Comparison of ENCODE assay signal across 9 cellular contexts in genomic region chr19:53808710-53809125, GRCh38. TPM values are rescaled to one million over a fixed set of nuclear protein-coding genes. Genes with fewer than 3 reads are reported as not detected.
DNase-seq lines count a peak whose midpoint lies in the region; ATAC-seq, FAIRE-seq and TF ChIP-seq lines count a peak whose summit lies in the region.
"Had no signal": no experiment of that assay in that cellular context is flagged by ENCODE, and none has a peak within 500 bp of the region (broad histone marks: within the 10 kb centered on the region; RNA-seq: fewer than 3 reads in every experiment).

No MANE protein-coding gene starts in this region.

- no peaks in the 10 kb centered on the region for H3K27me3 Mint-ChIP-seq in activated CD4-positive, alpha-beta T cell treated with anti-CD3 and anti-CD28 coated beads for 36 hours
- H3K27me3 Mint-ChIP-seq in natural killer cell treated with Interleukin-12 subunit alpha and Interleukin-12 subunit beta and Interleukin-15 and Interleukin-18, amount 100 ng/mL, for 72 hours: no peaks in the 10 kb centered on the region

- H3K27me3 ChIP-seq in heart right ventricle: peaks cover 0 to 6% (median 0%) of the 10 kb centered on the region in 7 donors

- ATAC-seq in heart right ventricle: peak in 6 of 8 donors; percentile 47 to 84 (median 66)
- ATAC-seq in Right ventricle myocardium inferior: no peak
- no peak for ATAC-seq in activated CD4-positive, alpha-beta T cell treated with anti-CD3 and anti-CD28 coated beads for 36 hours
- ATAC-seq in natural killer cell treated with Interleukin-12 subunit alpha and Interleukin-12 subunit beta and Interleukin-15 and Interleukin-18, amount 100 ng/mL, for 72 hours: no peak

- CTCF ChIA-PET in activated CD4-positive, alpha-beta T cell treated with anti-CD3 and anti-CD28 coated beads for 36 hours (lab: Charles Lee): interaction anchor here (0.6 to 1.0 kb wide), 2 partner anchors 62 to 200 kb away, joined by 3 read pairs; no protein-coding TSS in a partner anchor

- FAIRE-seq in RCC 7860 (lab: Jason Lieb, UNC) (no peak), GM12892 (lab: Jason Lieb, UNC) (no peak)

- no peaks in the 10 kb centered on the region for H3K36me3 Mint-ChIP-seq in activated CD4-positive, alpha-beta T cell treated with anti-CD3 and anti-CD28 coated beads for 36 hours (ENCODE audit: low read depth)
- no peaks in the 10 kb centered on the region for H3K36me3 Mint-ChIP-seq in natural killer cell treated with Interleukin-12 subunit alpha and Interleukin-12 subunit beta and Interleukin-15 and Interleukin-18, amount 100 ng/mL, for 72 hours

- H3K4me3 Mint-ChIP-seq in activated CD4-positive, alpha-beta T cell treated with anti-CD3 and anti-CD28 coated beads for 36 hours: no peak overlapping the region
- no peak overlapping the region for H3K4me3 Mint-ChIP-seq in natural killer cell treated with Interleukin-12 subunit alpha and Interleukin-12 subunit beta and Interleukin-15 and Interleukin-18, amount 100 ng/mL, for 72 hours

- H3K27ac Mint-ChIP-seq in activated CD4-positive, alpha-beta T cell treated with anti-CD3 and anti-CD28 coated beads for 36 hours: no peak overlapping the region
- H3K27ac Mint-ChIP-seq in natural killer cell treated with Interleukin-12 subunit alpha and Interleukin-12 subunit beta and Interleukin-15 and Interleukin-18, amount 100 ng/mL, for 72 hours: no peak overlapping the region

- no peaks in the 10 kb centered on the region for H3K4me1 Mint-ChIP-seq in activated CD4-positive, alpha-beta T cell treated with anti-CD3 and anti-CD28 coated beads for 36 hours
- H3K4me1 Mint-ChIP-seq in natural killer cell treated with Interleukin-12 subunit alpha and Interleukin-12 subunit beta and Interleukin-15 and Interleukin-18, amount 100 ng/mL, for 72 hours (ENCODE audit: low read depth in 2 of 2): no peaks in the 10 kb centered on the region

- no peaks in the 10 kb centered on the region for H3K9me3 ChIP-seq in heart right ventricle

- 22 to 23% methylated on average over 5 of the region's 5 CpGs for WGBS in heart right ventricle, 2 donors

- peaks cover 0 to 33% (median 0%) of the 10 kb centered on the region in 9 donors for H3K36me3 ChIP-seq in heart right ventricle

- no peak for TF ChIP-seq POLR2A in GM12892 (IDR thresholded peaks at IDR 0.05; ENCODE audit: low read depth, low read length)

- H3K9me3 Mint-ChIP-seq in activated CD4-positive, alpha-beta T cell treated with anti-CD3 and anti-CD28 coated beads for 36 hours (ENCODE audit: low read depth): no peaks in the 10 kb centered on the region
- no peaks in the 10 kb centered on the region for H3K9me3 Mint-ChIP-seq in natural killer cell treated with Interleukin-12 subunit alpha and Interleukin-12 subunit beta and Interleukin-15 and Interleukin-18, amount 100 ng/mL, for 72 hours

- H3K4me1 ChIP-seq in heart right ventricle: peaks cover 0 to 10% (median 0%) of the 10 kb centered on the region in 9 donors

- H3K4me3 ChIP-seq in heart right ventricle (no peak overlapping the region), foreskin fibroblast (ENCODE audit: low read depth in 1 of 2, low read length in 2 of 2) (no peak overlapping the region)

- DNase-seq in heart right ventricle (no peak), Right ventricle myocardium inferior (ENCODE audit: missing footprints) (no peak), RCC 7860 (ENCODE audit: low spot score) (peak; percentile 49), foreskin fibroblast (peak; percentile 37 to 70), GM12892 (ENCODE audit: insufficient read length) (no peak), putamen (ENCODE audit: low spot score) (no peak)
- no peak for DNase-seq in activated CD4-positive, alpha-beta T cell treated with anti-CD3 and anti-CD28 coated beads for 36 hours
- DNase-seq in natural killer cell treated with Interleukin-12 subunit alpha and Interleukin-12 subunit beta and Interleukin-15 and Interleukin-18, amount 100 ng/mL, for 72 hours (ENCODE audit: low spot score): no peak
- DNase-seq: Right ventricle myocardium superior had no signal

- TF ChIP-seq CTCF in heart right ventricle (IDR thresholded peaks at IDR 0.05) (peak; percentile 15 to 68 (median 53)), foreskin fibroblast (IDR thresholded peaks at IDR 0.05; ENCODE audit: low read depth, low read length) (peak; percentile 68)

- H3K27ac ChIP-seq in heart right ventricle: no peak overlapping the region

- intact Hi-C loops in heart right ventricle (cut with DNase I): loop anchor here in 4 of 10 donors (2.0 to 10.0 kb wide), 2 partner anchors 216 to 222 kb away; no protein-coding TSS in a partner anchor
- intact Hi-C loops in Right ventricle myocardium inferior (cut with DNase I): loop anchor here (10.0 kb wide), 1 partner anchor 216 kb away; no protein-coding TSS in a partner anchor
- intact Hi-C loops in activated CD4-positive, alpha-beta T cell treated with anti-CD3 and anti-CD28 coated beads for 36 hours (cut with DNase I, micrococcal nuclease): no loop called here

- POLR2A ChIA-PET in activated CD4-positive, alpha-beta T cell treated with anti-CD3 and anti-CD28 coated beads for 36 hours (lab: Charles Lee): no interaction called here

RNA-seq across cellular contexts. Expression of gene NLRP12, which starts 15.4 kb away (rescaled TPM):
- total RNA-seq in heart right ventricle: 1 to 10 TPM in 1 of 10 donors, under 1 TPM in 8, not detected in 1; 0.11 to 1.0 (median 0.28) TPM
- under 1 TPM; 0.07 to 0.17 TPM for polyA plus RNA-seq in heart right ventricle
- total RNA-seq in Right ventricle myocardium inferior: 0.43 TPM
- not detected for total RNA-seq in activated CD4-positive, alpha-beta T cell treated with anti-CD3 and anti-CD28 coated beads for 36 hours
- polyA plus RNA-seq in GM12892 (2012; ENCODE audit: missing spikeins): not detected
- 1 to 10 TPM in 1 of 2 donors, not detected in 1; 3.0 TPM for total RNA-seq in natural killer cell treated with Interleukin-12 subunit alpha and Interleukin-12 subunit beta and Interleukin-15 and Interleukin-18, amount 100 ng/mL, for 72 hours

RNA-seq across cellular contexts. Expression of gene MYADM, which starts 59.0 kb away (rescaled TPM):
- 100 to 1,000 TPM in 9 of 10 donors, 10 to 100 TPM in 1; 87.4 to 265 (median 135) TPM for total RNA-seq in heart right ventricle
- 10 to 100 TPM; 53.7 to 97.1 TPM for polyA plus RNA-seq in heart right ventricle
- 141 TPM for total RNA-seq in Right ventricle myocardium inferior
- total RNA-seq in activated CD4-positive, alpha-beta T cell treated with anti-CD3 and anti-CD28 coated beads for 36 hours: 10 to 100 TPM; 46.4 to 54.6 TPM
- polyA plus RNA-seq in GM12892 (2012; ENCODE audit: missing spikeins): 2.1 TPM
- total RNA-seq in natural killer cell treated with Interleukin-12 subunit alpha and Interleukin-12 subunit beta and Interleukin-15 and Interleukin-18, amount 100 ng/mL, for 72 hours: 10 to 100 TPM; 17.8 to 17.9 TPM

Comparison
In these comparisons a context has a peak if more than half of its experiments do, and no peak if none do; other contexts are left out.
1. ATAC-seq: peak in heart right ventricle (6 of 8); none in Right ventricle myocardium inferior (single experiment), activated CD4-positive, alpha-beta T cell treated with anti-CD3 and anti-CD28 coated beads for 36 hours (single experiment) and natural killer cell treated with Interleukin-12 subunit alpha and Interleukin-12 subunit beta and Interleukin-15 and Interleukin-18, amount 100 ng/mL, for 72 hours (0 of 2).
2. DNase-seq: peak in RCC 7860 (single experiment) and foreskin fibroblast (2 of 2); none in heart right ventricle (0 of 2), Right ventricle myocardium inferior (single experiment), activated CD4-positive, alpha-beta T cell treated with anti-CD3 and anti-CD28 coated beads for 36 hours (single experiment), GM12892 (single experiment), natural killer cell treated with Interleukin-12 subunit alpha and Interleukin-12 subunit beta and Interleukin-15 and Interleukin-18, amount 100 ng/mL, for 72 hours (single experiment) and putamen (single experiment).